In the genomic region with DNA sequence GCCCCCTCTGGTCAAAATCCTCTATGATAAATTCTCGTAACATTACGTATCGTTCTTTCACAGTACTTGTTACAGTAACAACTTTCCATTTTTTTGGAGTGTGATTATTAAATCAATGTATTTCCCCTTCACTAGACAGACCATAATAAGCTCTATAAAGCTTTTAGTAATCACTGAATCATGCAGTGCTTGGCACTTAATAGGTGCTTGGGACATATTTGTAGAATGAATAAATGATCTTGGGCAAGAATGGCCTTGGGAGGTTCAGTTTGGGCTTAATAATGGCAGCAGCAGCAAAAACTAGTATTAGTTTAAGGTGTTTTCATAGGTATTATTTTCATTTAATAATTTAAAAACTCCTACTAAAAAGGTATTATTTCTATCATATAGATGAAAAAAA, we compare ENCODE assay signal across 23 cellular contexts. TPM values are rescaled to one million over a fixed set of nuclear protein-coding genes. Genes with fewer than 3 reads are reported as not detected.
"Had no signal": no experiment of that assay in that cellular context is flagged by ENCODE, and none has a peak within 500 bp of the region (broad histone marks: within the 10 kb centered on the region; RNA-seq: fewer than 3 reads in every experiment).

No MANE protein-coding gene starts in this region.

- H3K36me3 ChIP-seq: ovary, right atrium auricular region, suprapubic skin, thyroid gland had no signal

- H2AFZ ChIP-seq: hepatocyte had no signal

- H3K4me3 ChIP-seq: dorsolateral prefrontal cortex, hepatocyte, lung, ovary, right atrium auricular region, smooth muscle cell, suprapubic skin, thyroid gland had no signal

- H3K4me2 ChIP-seq: hepatocyte, smooth muscle cell had no signal

- H3K9me3 ChIP-seq: ovary, suprapubic skin, thyroid gland had no signal

- H3K27ac Mint-ChIP-seq: naive thymus-derived CD4-positive, alpha-beta T cell; type B pancreatic cell had no signal

- DNase-seq: cortex of kidney; dorsolateral prefrontal cortex; effector CD8-positive, alpha-beta T cell; foreskin melanocyte; head of caudate nucleus; kidney; left colon; left ventricle myocardium superior; mesendoderm; naive thymus-derived CD4-positive, alpha-beta T cell; ovary; stimulated activated CD4-positive, alpha-beta T cell treated with anti-CD3 and anti-CD28 coated beads, Interleukin-2, amount 100 ng/mL, for 48 hours; stimulated activated naive CD8-positive, alpha-beta T cell treated with anti-CD3 and anti-CD28 coated beads, Interleukin-15, Interleukin-2, amounts not matched to agents 100 U/mL and 50 U/mL, for 24 hours; thyroid gland had no signal

- H3K4me1 ChIP-seq: right atrium auricular region, suprapubic skin, thyroid gland had no signal

- H3K36me3 Mint-ChIP-seq: type B pancreatic cell had no signal

- H3K27me3 ChIP-seq: hepatocyte, ovary, right atrium auricular region, thyroid gland had no signal

- ATAC-seq: esophagus mucosa; left colon; left ventricle myocardium superior; naive thymus-derived CD4-positive, alpha-beta T cell; stimulated activated naive CD8-positive, alpha-beta T cell treated with anti-CD3 and anti-CD28 coated beads, Interleukin-15, Interleukin-2, amounts not matched to agents 100 U/mL and 50 U/mL, for 24 hours had no signal

- H3K4me1 Mint-ChIP-seq: naive thymus-derived CD4-positive, alpha-beta T cell; neural crest cell had no signal

- H3K4me3 Mint-ChIP-seq: naive thymus-derived CD4-positive, alpha-beta T cell; neural crest cell; type B pancreatic cell had no signal

- H3K27ac ChIP-seq: dorsolateral prefrontal cortex, hepatocyte, ovary, right atrium auricular region, suprapubic skin, thyroid gland had no signal

- H3K79me2 ChIP-seq: hepatocyte had no signal

RNA-seq across cellular contexts. Expression of a gene that starts 33.4 kb away (rescaled TPM):
- total RNA-seq: mononuclear cell; naive thymus-derived CD4-positive, alpha-beta T cell had no signal
- polyA plus RNA-seq: naive thymus-derived CD4-positive, alpha-beta T cell had no signal
